8 cellular contexts compared by ENCODE assay signal in genomic region chr2:135004005-135004746, GRCh38. TPM values are rescaled to one million over a fixed set of nuclear protein-coding genes. Genes with fewer than 3 reads are reported as not detected.
DNase-seq lines count a peak whose midpoint lies in the region; ATAC-seq, FAIRE-seq and TF ChIP-seq lines count a peak whose summit lies in the region.

No MANE protein-coding gene starts in this region.

- DNase-seq in GM12891 (ENCODE audit: insufficient read length, low spot score) (peak; percentile 54), NCI-H2107 treated with DMSO at 0.1 percent for 48 hours (lab: John Stamatoyannopoulos, UW; ENCODE audit: unreplicated experiment) (peak; percentile 48), bronchial epithelial cell (ENCODE audit: low read depth) (peak; percentile 51), islet precursor cell (peak; percentile 84)
- DNase-seq in activated CD4-positive, CD25-positive, alpha-beta regulatory T cell (lab: John Stamatoyannopoulos, UW), result peak; percentile 15 to 53 (median 42)
- peak; percentile 41 to 63 (median 49) for DNase-seq in stimulated activated CD4-positive, alpha-beta T cell treated with anti-CD3 and anti-CD28 coated beads, Interleukin-1b, Interleukin-23, amount 100 ng/mL, for 24 hours (ENCODE audit: low read depth in 4 of 4, low spot score in 1 of 4)

- peak; percentile 89 for FAIRE-seq in GM12891 (lab: Jason Lieb, UNC)
- peak; percentile 80 for FAIRE-seq in bronchial epithelial cell (lab: Jason Lieb, UNC)

- TF ChIP-seq CTCF in 22Rv1 (IDR thresholded peaks at IDR 0.05), result peak; percentile 82
- TF ChIP-seq CTCF in bronchial epithelial cell (IDR thresholded peaks at IDR 0.05; ENCODE audit: insufficient read depth, low read length, severe bottlenecking), result peak; percentile 88

- peaks cover 5% of the 10 kb centered on the region for H3K27me3 ChIP-seq in bronchial epithelial cell (ENCODE audit: control insufficient read depth, insufficient read depth, low read length)

- no peak overlapping the region for H3K27ac ChIP-seq in 22Rv1

- H3K4me3 ChIP-seq in bronchial epithelial cell (ENCODE audit: low read depth, low read length), result no peak overlapping the region

- peak; percentile 87 for ATAC-seq in HG02943 (IDR thresholded peaks at IDR 0.05; ENCODE audit: low read depth, unreplicated experiment)

- TF ChIP-seq POLR2A in GM12891 (IDR thresholded peaks at IDR 0.05; ENCODE audit: low read depth, low read length), result no peak

- H3K36me3 ChIP-seq in bronchial epithelial cell (ENCODE audit: control insufficient read depth, insufficient read depth, low read length), result no peaks in the 10 kb centered on the region

TF ChIP-seq in GM12891, 5 proteins besides CTCF, POLR2A, EP300 and RAD21:
- TF ChIP-seq SPI1 (IDR thresholded peaks at IDR 0.05; ENCODE audit: low read depth, low read length) (no peak), POU2F2 (IDR thresholded peaks at IDR 0.05; ENCODE audit: low read depth, low read length) (no peak), POLR2AphosphoS5 (IDR thresholded peaks at IDR 0.05; ENCODE audit: low read depth, low read length) (no peak), TAF1 (IDR thresholded peaks at IDR 0.05; ENCODE audit: low read depth, low read length) (no peak)

RNA-seq across cellular contexts. Expression of gene MAP3K19, which starts 43.1 kb away (rescaled TPM):
- not detected for polyA plus RNA-seq in GM12891 (2012; ENCODE audit: low read depth, missing spikeins)
- not detected in 2 replicates for total RNA-seq in bronchial epithelial cell

RNA-seq across cellular contexts. Expression of gene RAB3GAP1, which starts 47.9 kb away (rescaled TPM):
- 18.6 TPM for polyA plus RNA-seq in GM12891 (2012; ENCODE audit: low read depth, missing spikeins)
- total RNA-seq in bronchial epithelial cell, result 120 and 129 TPM in 2 replicates
